ENCODE assay signal across 8 cellular contexts in genomic region chr14:91388551-91388975, GRCh38. TPM values are rescaled to one million over a fixed set of nuclear protein-coding genes. Genes with fewer than 3 reads are reported as not detected.
DNase-seq lines count a peak whose midpoint lies in the region; ATAC-seq and TF ChIP-seq lines count a peak whose summit lies in the region.

No MANE protein-coding gene starts in this region.

- H2BK120ac ChIP-seq in neuronal stem cell (ENCODE audit: low read depth, low read length), result no peak overlapping the region

- ATAC-seq in GM19025 (IDR thresholded peaks at IDR 0.05; ENCODE audit: low read depth, unreplicated experiment) (peak; percentile 80), HG03159 (IDR thresholded peaks at IDR 0.05; ENCODE audit: unreplicated experiment) (peak; percentile 73), GM19328 (IDR thresholded peaks at IDR 0.05; ENCODE audit: unreplicated experiment) (no peak), HG03025 (IDR thresholded peaks at IDR 0.05; ENCODE audit: low FRiP score, unreplicated experiment) (no peak)

- peak overlapping the region; percentile 49 for H3K4me3 Mint-ChIP-seq in activated T-helper 1 cell treated with anti-CD3 and anti-CD28 coated beads, Interleukin-12 subunit alpha, Interleukin-12 subunit beta, Interleukin-2, Interleukin-4 antibody, amounts not matched to agents 30 ng/mL and 10 ng/mL and 1 ng/mL, durations not matched to agents 14 hours and 24 hours and 36 hours
- no peak overlapping the region for H3K4me3 Mint-ChIP-seq in progenitor cell of endocrine pancreas (ENCODE audit: low read depth)

- H2AK5ac ChIP-seq in neuronal stem cell (ENCODE audit: low read depth, low read length), result no peak overlapping the region

- H3K36me3 Mint-ChIP-seq in activated T-helper 1 cell treated with anti-CD3 and anti-CD28 coated beads, Interleukin-12 subunit alpha, Interleukin-12 subunit beta, Interleukin-2, Interleukin-4 antibody, amounts not matched to agents 30 ng/mL and 10 ng/mL and 1 ng/mL, durations not matched to agents 14 hours and 24 hours and 36 hours (ENCODE audit: low read depth), result peaks cover 23% of the 10 kb centered on the region
- H3K36me3 Mint-ChIP-seq in progenitor cell of endocrine pancreas (ENCODE audit: insufficient read depth), result no peaks in the 10 kb centered on the region

- no peak overlapping the region for H2BK12ac ChIP-seq in neuronal stem cell (ENCODE audit: low read length)

- no peak overlapping the region for H4K91ac ChIP-seq in neuronal stem cell (ENCODE audit: low read depth, low read length, poor library complexity)

- no peaks in the 10 kb centered on the region for H3K27me3 Mint-ChIP-seq in activated T-helper 1 cell treated with anti-CD3 and anti-CD28 coated beads, Interleukin-12 subunit alpha, Interleukin-12 subunit beta, Interleukin-2, Interleukin-4 antibody, amounts not matched to agents 30 ng/mL and 10 ng/mL and 1 ng/mL, durations not matched to agents 14 hours and 24 hours and 36 hours (ENCODE audit: insufficient read depth)
- H3K27me3 Mint-ChIP-seq in progenitor cell of endocrine pancreas, result no peaks in the 10 kb centered on the region

- no peak for TF ChIP-seq EP300 in esophagus muscularis mucosa (IDR thresholded peaks at IDR 0.05)

- intact Hi-C loops in activated T-helper 1 cell treated with anti-CD3 and anti-CD28 coated beads, Interleukin-12 subunit alpha, Interleukin-12 subunit beta, Interleukin-2, Interleukin-4 antibody, amounts not matched to agents 30 ng/mL and 10 ng/mL and 1 ng/mL, durations not matched to agents 14 hours and 24 hours and 36 hours (cut with micrococcal nuclease), result loop anchor here (1.0 kb wide), 2 partner anchors 9 to 14 kb away; no protein-coding TSS in a partner anchor
- intact Hi-C loops in esophagus muscularis mucosa (cut with DNase I), result no loop called here

- no peak overlapping the region for H3K4me3 ChIP-seq in esophagus muscularis mucosa
- no peak overlapping the region for H3K4me3 ChIP-seq in neuronal stem cell (ENCODE audit: low read length in 2 of 2)

- no peak overlapping the region for H3K4me2 ChIP-seq in neuronal stem cell (ENCODE audit: insufficient read depth, low read length, poor library complexity, severe bottlenecking)

- no peak overlapping the region for H3K18ac ChIP-seq in neuronal stem cell (ENCODE audit: low read length)

- no peak for TF ChIP-seq POLR2A in esophagus muscularis mucosa (IDR thresholded peaks at IDR 0.05; ENCODE audit: low read depth)

- no peaks in the 10 kb centered on the region for H3K27me3 ChIP-seq in esophagus muscularis mucosa
- H3K27me3 ChIP-seq in neuronal stem cell (ENCODE audit: control insufficient read depth in 3 of 3, insufficient read depth in 3 of 3, low read depth in 1 of 3, low read length in 3 of 3), result no peaks in the 10 kb centered on the region

- H3K9me3 ChIP-seq in esophagus muscularis mucosa, result no peaks in the 10 kb centered on the region
- no peaks in the 10 kb centered on the region for H3K9me3 ChIP-seq in neuronal stem cell (replicated peaks in 1 of 2; ENCODE audit: control insufficient read depth in 2 of 2, insufficient read depth in 1 of 2, low read depth in 1 of 2, low read length in 2 of 2)

- no peak overlapping the region for H3K9ac ChIP-seq in neuronal stem cell (ENCODE audit: low read depth, low read length, poor library complexity)

- H3K27ac ChIP-seq in esophagus muscularis mucosa (replicated peaks in 1 of 4), result peak overlapping the region in 1 of 4 donors; percentile 43
- no peak overlapping the region for H3K27ac ChIP-seq in neuronal stem cell (replicated peaks; ENCODE audit: low read length)

- peaks cover 69% of the 10 kb centered on the region for H3K4me1 Mint-ChIP-seq in activated T-helper 1 cell treated with anti-CD3 and anti-CD28 coated beads, Interleukin-12 subunit alpha, Interleukin-12 subunit beta, Interleukin-2, Interleukin-4 antibody, amounts not matched to agents 30 ng/mL and 10 ng/mL and 1 ng/mL, durations not matched to agents 14 hours and 24 hours and 36 hours (ENCODE audit: low read depth)
- H3K4me1 Mint-ChIP-seq in progenitor cell of endocrine pancreas (ENCODE audit: low read depth), result peaks cover 44% of the 10 kb centered on the region

- DNase-seq in activated T-helper 1 cell treated with anti-CD3 and anti-CD28 coated beads, Interleukin-12 subunit alpha, Interleukin-12 subunit beta, Interleukin-2, Interleukin-4 antibody, amounts not matched to agents 30 ng/mL and 10 ng/mL and 1 ng/mL, durations not matched to agents 14 hours and 24 hours and 36 hours (ENCODE audit: low spot score), result peak; percentile 42
- no peak for DNase-seq in progenitor cell of endocrine pancreas (ENCODE audit: low spot score, unreplicated experiment)
- DNase-seq in esophagus muscularis mucosa (ENCODE audit: extremely low spot score), result no peak
- DNase-seq in neuronal stem cell (ENCODE audit: low spot score), result no peak

- H3K4me1 ChIP-seq in esophagus muscularis mucosa, result peaks cover 0 to 24% (median 8%) of the 10 kb centered on the region in 4 donors
- H3K4me1 ChIP-seq in neuronal stem cell (ENCODE audit: control insufficient read depth in 2 of 2, insufficient read depth in 1 of 2, low read depth in 1 of 2, low read length in 2 of 2), result peaks cover 13 to 40% of the 10 kb centered on the region in 2 donors

- H3K27ac Mint-ChIP-seq in activated T-helper 1 cell treated with anti-CD3 and anti-CD28 coated beads, Interleukin-12 subunit alpha, Interleukin-12 subunit beta, Interleukin-2, Interleukin-4 antibody, amounts not matched to agents 30 ng/mL and 10 ng/mL and 1 ng/mL, durations not matched to agents 14 hours and 24 hours and 36 hours, result peak overlapping the region; percentile 58
- peak overlapping the region; percentile 8 for H3K27ac Mint-ChIP-seq in progenitor cell of endocrine pancreas

- H3K36me3 ChIP-seq in esophagus muscularis mucosa (no peaks in the 10 kb centered on the region), neuronal stem cell (replicated peaks in 1 of 2; ENCODE audit: control insufficient read depth in 2 of 2, insufficient read depth in 2 of 2, low read length in 2 of 2) (peaks cover 0 to 2% of the 10 kb centered on the region in 2 donors)

- H3K9me3 Mint-ChIP-seq in activated T-helper 1 cell treated with anti-CD3 and anti-CD28 coated beads, Interleukin-12 subunit alpha, Interleukin-12 subunit beta, Interleukin-2, Interleukin-4 antibody, amounts not matched to agents 30 ng/mL and 10 ng/mL and 1 ng/mL, durations not matched to agents 14 hours and 24 hours and 36 hours, result no peaks in the 10 kb centered on the region
- H3K9me3 Mint-ChIP-seq in progenitor cell of endocrine pancreas (ENCODE audit: low read depth), result no peaks in the 10 kb centered on the region

- H3K4ac ChIP-seq in neuronal stem cell (ENCODE audit: low read length), result no peak overlapping the region

- H3K23ac ChIP-seq in neuronal stem cell (ENCODE audit: low read depth, low read length, poor library complexity), result no peak overlapping the region

- TF ChIP-seq CTCF in progenitor cell of endocrine pancreas (IDR thresholded peaks at IDR 0.05; ENCODE audit: unreplicated experiment) (no peak), esophagus muscularis mucosa (IDR thresholded peaks at IDR 0.05) (no peak)

- no peak overlapping the region for H3K14ac ChIP-seq in neuronal stem cell (ENCODE audit: low read length)

- no peak overlapping the region for H2BK15ac ChIP-seq in neuronal stem cell (ENCODE audit: low read length)

- no peak overlapping the region for H2AFZ ChIP-seq in neuronal stem cell (ENCODE audit: low read length)

- 76% methylated on average over 13 of the region's 13 CpGs for WGBS in esophagus muscularis mucosa
- WGBS in neuronal stem cell (ENCODE audit: extremely low coverage in 2 of 2, insufficient read length in 2 of 2, insufficient replicate concordance in 1 of 2), 2 donors, result no CpG with 5 or more reads among the region's 13 CpGs

- H3K79me1 ChIP-seq in neuronal stem cell (ENCODE audit: low read depth, low read length), result peaks cover 16% of the 10 kb centered on the region

- H2BK5ac ChIP-seq in neuronal stem cell (ENCODE audit: low read length), result no peak overlapping the region

- H4K8ac ChIP-seq in neuronal stem cell (ENCODE audit: low read depth, low read length), result no peak overlapping the region

RNA-seq across cellular contexts. Expression of gene CCDC88C, which starts 29.1 kb away (rescaled TPM):
- total RNA-seq in activated T-helper 1 cell treated with anti-CD3 and anti-CD28 coated beads, Interleukin-12 subunit alpha, Interleukin-12 subunit beta, Interleukin-2, Interleukin-4 antibody, amounts not matched to agents 30 ng/mL and 10 ng/mL and 1 ng/mL, durations not matched to agents 14 hours and 24 hours and 36 hours, result 85.9 and 91.7 TPM in 2 replicates
- total RNA-seq in progenitor cell of endocrine pancreas (78.1 and 85.5 TPM in 2 replicates), esophagus muscularis mucosa (1 to 10 TPM; 4.2 to 6.3 (median 5.6) TPM)
- 18.8 TPM for polyA plus RNA-seq in neuronal stem cell (2013, experiment 1 of 2)
- polyA plus RNA-seq in neuronal stem cell (2013, experiment 2 of 2), result 18.5 TPM

Comparison
In these comparisons a context has a peak if more than half of its experiments do, and no peak if none do; other contexts are left out.
1. ATAC-seq: peak in GM19025 (single experiment) and HG03159 (single experiment); none in GM19328 (single experiment) and HG03025 (single experiment).
2. RNA of gene CCDC88C, which starts 29.1 kb away (total RNA-seq): 85.9 to 91.7 TPM in activated T-helper 1 cell treated with anti-CD3 and anti-CD28 coated beads, Interleukin-12 subunit alpha, Interleukin-12 subunit beta, Interleukin-2, Interleukin-4 antibody, amounts not matched to agents 30 ng/mL and 10 ng/mL and 1 ng/mL, durations not matched to agents 14 hours and 24 hours and 36 hours and 78.1 to 85.5 TPM in progenitor cell of endocrine pancreas; 4.2 to 6.3 TPM in esophagus muscularis mucosa; every median in the first group is over 10 times any median in the second.